29 cellular contexts compared by ENCODE assay signal in the genomic region with DNA sequence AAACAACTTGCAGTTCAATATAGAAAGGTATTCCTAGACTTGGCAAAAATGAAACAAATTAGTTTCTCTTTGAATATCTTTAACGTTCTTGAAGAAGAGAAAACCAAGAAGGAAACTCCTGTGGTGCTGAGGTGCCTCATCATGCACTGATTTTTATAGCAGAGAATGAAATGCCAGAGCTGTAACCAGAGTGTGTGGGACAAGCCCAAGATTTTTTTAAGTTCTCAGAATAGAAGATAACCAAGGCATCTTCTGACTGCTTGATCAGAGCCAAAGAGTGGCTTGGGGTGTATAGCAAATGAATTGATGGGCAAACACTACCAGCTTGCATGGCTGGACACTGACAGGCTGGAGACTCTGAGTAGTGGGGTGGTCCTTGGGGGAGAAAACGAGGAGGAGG. TPM values are rescaled to one million over a fixed set of nuclear protein-coding genes. Genes with fewer than 3 reads are reported as not detected.
"Had no signal": no experiment of that assay in that cellular context is flagged by ENCODE, and none has a peak within 500 bp of the region (broad histone marks: within the 10 kb centered on the region; RNA-seq: fewer than 3 reads in every experiment).

No MANE protein-coding gene starts in this region.

- H3K9ac ChIP-seq: KMS-11 had no signal

- FAIRE-seq: astrocyte, TTC549 had no signal

- H3K4me3 ChIP-seq: cardiac muscle cell, SK-N-MC had no signal

- DNase-seq: activated B cell treated with CpG ODN at 0.5 μM for 24 hours; activated CD4-positive, alpha-beta T cell treated with anti-CD3 and anti-CD28 coated beads for 1 hour; activated CD4-positive, alpha-beta T cell treated with anti-CD3 and anti-CD28 coated beads, Interleukin-2, amount 10 ng/mL, durations not matched to agents 24 days and 14 days; activated CD4-positive, alpha-beta T cell treated with anti-CD3 and anti-CD28 coated beads, Interleukin-2, amount 50 U/mL, for 48 hours; activated CD8-positive, alpha-beta memory T cell treated with anti-CD3 and anti-CD28 coated beads, Interleukin-2, amount 10 ng/mL, durations not matched to agents 7 days and 5 days; activated gamma-delta T cell; activated naive CD4-positive, alpha-beta T cell treated with anti-CD3 and anti-CD28 coated beads for 36 hours; activated T-cell treated with anti-CD3 and anti-CD28 coated beads, Interleukin-2, amount 50 U/mL, for 4 hours; amygdala; brain microvascular endothelial cell; MV-4-11; NCI-H1092 treated with DMSO at 0.1 percent for 48 hours; NCI-H1417 treated with DMSO at 0.1 percent for 48 hours; NCI-H1694; NCI-H2029; NCI-H2107; NCI-H345; NCI-H510A; NCI-H526 treated with DMSO at 0.1 percent for 48 hours; NCI-H82; T-cell; T-helper 2 cell; T1000 had no signal

- ATAC-seq: activated CD8-positive, alpha-beta memory T cell treated with anti-CD3 and anti-CD28 coated beads, Interleukin-2, amount 10 ng/mL, durations not matched to agents 7 days and 5 days; activated T-cell treated with anti-CD3 and anti-CD28 coated beads, Interleukin-2, amount 50 U/mL, for 4 hours; activated T-helper 17 cell treated with anti-CD3 and anti-CD28 coated beads, Interleukin-2, amount 50 U/mL, for 72 hours; T-cell had no signal

- H3K27ac ChIP-seq: brain microvascular endothelial cell, cardiac muscle cell, KMS-11, SK-N-MC had no signal

- H3K27me3 ChIP-seq: brain microvascular endothelial cell, cardiac muscle cell had no signal

- H3K4me2 ChIP-seq: KMS-11 had no signal

- H3K36me3 ChIP-seq: brain microvascular endothelial cell, cardiac muscle cell had no signal

RNA-seq across cellular contexts. Expression of a gene that starts 7.9 kb away (rescaled TPM):
- total RNA-seq: activated B cell treated with CpG ODN at 0.5 μM for 24 hours; activated CD4-positive, alpha-beta T cell treated with anti-CD3 and anti-CD28 coated beads, Interleukin-2, amount 10 ng/mL, durations not matched to agents 24 days and 14 days; activated CD8-positive, alpha-beta memory T cell treated with anti-CD3 and anti-CD28 coated beads, Interleukin-2, amount 10 ng/mL, durations not matched to agents 7 days and 5 days; activated naive CD4-positive, alpha-beta T cell treated with anti-CD3 and anti-CD28 coated beads for 36 hours; activated T-helper 17 cell treated with anti-CD3 and anti-CD28 coated beads, Interleukin-2, amount 50 U/mL, for 72 hours had no signal
